8 cellular contexts compared by ENCODE assay signal in genomic region chr2:120231974-120232635, GRCh38. TPM values are rescaled to one million over a fixed set of nuclear protein-coding genes. Genes with fewer than 3 reads are reported as not detected.
DNase-seq lines count a peak whose midpoint lies in the region; ATAC-seq and TF ChIP-seq lines count a peak whose summit lies in the region.

No MANE protein-coding gene starts in this region.

- no peaks in the 10 kb centered on the region for H3K9me2 ChIP-seq in SU-DHL-6 (replicated peaks; ENCODE audit: insufficient read depth, low read length)

- no peaks in the 10 kb centered on the region for H3K27me3 Mint-ChIP-seq in stimulated activated memory B cell treated with anti-CD40 and anti-IgM and Interleukin-4, amounts not matched to agents 10 μg/mL and 1 μg/mL and 100 μg/mL, for 72 hours

- H4K91ac ChIP-seq in mesenchymal stem cell (ENCODE audit: low read length), result no peak overlapping the region

- no peak overlapping the region for H2BK120ac ChIP-seq in mesenchymal stem cell (ENCODE audit: low read depth, low read length)

- H3K23ac ChIP-seq in mesenchymal stem cell (ENCODE audit: low read length in 2 of 2), result no peak overlapping the region

- no peak overlapping the region for H3K9ac ChIP-seq in SU-DHL-6 (ENCODE audit: low read length)
- H3K9ac ChIP-seq in mesenchymal stem cell (ENCODE audit: low read length), result peak overlapping the region; percentile 86

- peak overlapping the region; percentile 96 for H3K27ac Mint-ChIP-seq in stimulated activated memory B cell treated with anti-CD40 and anti-IgM and Interleukin-4, amounts not matched to agents 10 μg/mL and 1 μg/mL and 100 μg/mL, for 72 hours

- H3K9me3 ChIP-seq in SU-DHL-6 (ENCODE audit: insufficient read depth, low read length) (no peaks in the 10 kb centered on the region), ascending aorta (no peaks in the 10 kb centered on the region), mesenchymal stem cell (ENCODE audit: control insufficient read depth, low read length) (no peaks in the 10 kb centered on the region)

- ATAC-seq in GM18511 (IDR thresholded peaks at IDR 0.05; ENCODE audit: unreplicated experiment) (peak; percentile 90), HG02884 (IDR thresholded peaks at IDR 0.05; ENCODE audit: unreplicated experiment) (peak; percentile 88)
- peak; percentile 93 for ATAC-seq in stimulated activated memory B cell treated with anti-CD40 and anti-IgM and Interleukin-4, amounts not matched to agents 10 μg/mL and 1 μg/mL and 100 μg/mL, for 72 hours

- no peaks in the 10 kb centered on the region for H3K27me3 ChIP-seq in SU-DHL-6 (ENCODE audit: low read length)
- H3K27me3 ChIP-seq in ascending aorta, result no peaks in the 10 kb centered on the region
- H3K27me3 ChIP-seq in mesenchymal stem cell (ENCODE audit: control insufficient read depth in 1 of 2, insufficient read depth in 1 of 2, low read length in 2 of 2), result peaks cover 0 to 5% of the 10 kb centered on the region in 2 experiments

- H3K4me3 ChIP-seq in SU-DHL-6 (ENCODE audit: insufficient read depth, low read length, poor library complexity, severe bottlenecking) (no peak overlapping the region), ascending aorta (peak overlapping the region; percentile 56 to 68), mesenchymal stem cell (ENCODE audit: insufficient read depth in 1 of 2, low read depth in 1 of 2, low read length in 2 of 2) (peak overlapping the region in 1 of 2 experiments; percentile 78)

- H3K27ac ChIP-seq in SU-DHL-6 (ENCODE audit: low read depth, low read length) (no peak overlapping the region), ascending aorta (peak overlapping the region in 1 of 2 donors; percentile 32), mesenchymal stem cell (ENCODE audit: low read length, poor library complexity, severe bottlenecking) (no peak overlapping the region)

- no peak overlapping the region for H4K8ac ChIP-seq in mesenchymal stem cell (ENCODE audit: low read length)

- H3K79me2 ChIP-seq in SU-DHL-6 (ENCODE audit: insufficient read depth, low read length), result no peaks in the 10 kb centered on the region

- H3K79me1 ChIP-seq in mesenchymal stem cell (replicated peaks; ENCODE audit: low read length, poor library complexity, severe bottlenecking), result no peaks in the 10 kb centered on the region

- no peak overlapping the region for H3K4ac ChIP-seq in mesenchymal stem cell (ENCODE audit: low read depth in 1 of 2, low read length in 2 of 2)

- WGBS in mesenchymal stem cell, result 80% methylated on average over 14 of the region's 15 CpGs

- H3K4me1 ChIP-seq in ascending aorta, result peaks cover 0 to 4% of the 10 kb centered on the region in 2 donors
- peaks cover 6% of the 10 kb centered on the region for H3K4me1 ChIP-seq in mesenchymal stem cell (ENCODE audit: control insufficient read depth, insufficient read depth, low read depth, low read length)

- no peak overlapping the region for H3K18ac ChIP-seq in mesenchymal stem cell (ENCODE audit: low read depth in 1 of 2, low read length in 2 of 2)

- no peaks in the 10 kb centered on the region for H3F3A ChIP-seq in SU-DHL-6 (ENCODE audit: insufficient read depth)

- DNase-seq in ascending aorta (ENCODE audit: low spot score in 2 of 2) (peak in 1 of 2 donors; percentile 66), mesenchymal stem cell (peak; percentile 21), NCI-H1436 (lab: John Stamatoyannopoulos, UW) (no peak), NCI-H128 (lab: John Stamatoyannopoulos, UW; ENCODE audit: unreplicated experiment) (no peak)

- H3K36me3 ChIP-seq in SU-DHL-6 (ENCODE audit: low read length) (no peaks in the 10 kb centered on the region), ascending aorta (no peaks in the 10 kb centered on the region), mesenchymal stem cell (ENCODE audit: control insufficient read depth in 1 of 2, insufficient read depth in 2 of 2, low read depth in 1 of 2, low read length in 2 of 2) (no peaks in the 10 kb centered on the region)

- no peak overlapping the region for H3K14ac ChIP-seq in mesenchymal stem cell (ENCODE audit: low read length in 2 of 2)

- H2BK15ac ChIP-seq in mesenchymal stem cell (ENCODE audit: low read depth, poor library complexity, severe bottlenecking), result peak overlapping the region; percentile 1

- H3K4me2 ChIP-seq in SU-DHL-6 (ENCODE audit: low read depth, low read length, poor library complexity, severe bottlenecking), result peak overlapping the region; percentile 40
- H3K4me2 ChIP-seq in mesenchymal stem cell (ENCODE audit: low read length, poor library complexity, severe bottlenecking), result no peak overlapping the region

- no peak overlapping the region for H2BK12ac ChIP-seq in mesenchymal stem cell (ENCODE audit: low read length in 2 of 2)

- H3K9me3 Mint-ChIP-seq in stimulated activated memory B cell treated with anti-CD40 and anti-IgM and Interleukin-4, amounts not matched to agents 10 μg/mL and 1 μg/mL and 100 μg/mL, for 72 hours, result no peaks in the 10 kb centered on the region

- TF ChIP-seq CTCF in SU-DHL-6 (IDR thresholded peaks at IDR 0.05; ENCODE audit: insufficient read depth, low read length, poor library complexity, severe bottlenecking) (no peak), ascending aorta (IDR thresholded peaks at IDR 0.05) (no peak)

- no peak overlapping the region for H2BK5ac ChIP-seq in mesenchymal stem cell (ENCODE audit: low read depth, low read length, poor library complexity, severe bottlenecking)

- peak overlapping the region; percentile 12 for H2AFZ ChIP-seq in SU-DHL-6 (ENCODE audit: low read depth, low read length, severe bottlenecking)
- H2AFZ ChIP-seq in mesenchymal stem cell (ENCODE audit: low read depth, low read length), result no peak overlapping the region

- intact Hi-C loops in ascending aorta (cut with DNase I), result no loop called here

- no peak overlapping the region for H2AK5ac ChIP-seq in mesenchymal stem cell (ENCODE audit: low read length, severe bottlenecking)

- peak overlapping the region; percentile 95 for H3K4me3 Mint-ChIP-seq in stimulated activated memory B cell treated with anti-CD40 and anti-IgM and Interleukin-4, amounts not matched to agents 10 μg/mL and 1 μg/mL and 100 μg/mL, for 72 hours

- peaks cover 51% of the 10 kb centered on the region for H3K4me1 Mint-ChIP-seq in stimulated activated memory B cell treated with anti-CD40 and anti-IgM and Interleukin-4, amounts not matched to agents 10 μg/mL and 1 μg/mL and 100 μg/mL, for 72 hours

- no peaks in the 10 kb centered on the region for H4K20me1 ChIP-seq in SU-DHL-6 (ENCODE audit: low read depth, low read length)

- no peaks in the 10 kb centered on the region for H3K36me3 Mint-ChIP-seq in stimulated activated memory B cell treated with anti-CD40 and anti-IgM and Interleukin-4, amounts not matched to agents 10 μg/mL and 1 μg/mL and 100 μg/mL, for 72 hours

RNA-seq across cellular contexts. Expression of gene TMEM185B, which starts 8.9 kb away (rescaled TPM):
- total RNA-seq in ascending aorta, result 31.8 TPM
- polyA plus RNA-seq in mesenchymal stem cell (2013, experiment 1 of 2), result 24.4 TPM
- 24.2 TPM for polyA plus RNA-seq in mesenchymal stem cell (2013, experiment 2 of 2)

RNA-seq across cellular contexts. Expression of gene RALB, which starts 20.5 kb away (rescaled TPM):
- total RNA-seq in ascending aorta, result 21.7 TPM
- 50.6 TPM for polyA plus RNA-seq in mesenchymal stem cell (2013, experiment 1 of 2)
- polyA plus RNA-seq in mesenchymal stem cell (2013, experiment 2 of 2), result 51.3 TPM
